ENCODE assay signal across 8 cellular contexts in genomic region chr13:51729853-51730553, GRCh38.
DNase-seq lines count a peak whose midpoint lies in the region; ATAC-seq and TF ChIP-seq lines count a peak whose summit lies in the region.

No MANE protein-coding gene starts in this region.

- CTCF ChIA-PET in WTC11 (lab: Charles Lee), result interaction anchor here (0.9 kb wide), 1 partner anchor 37 kb away, joined by 3 read pairs; no protein-coding TSS in a partner anchor
- CTCF ChIA-PET in T-cell (lab: Charles Lee), result no interaction called here

- H3K4me1 ChIP-seq in ascending aorta, result peaks cover 15 to 47% of the 10 kb centered on the region in 2 donors

- no peaks in the 10 kb centered on the region for H3K9me3 ChIP-seq in MG63
- H3K9me3 ChIP-seq in ascending aorta, result no peaks in the 10 kb centered on the region

- H3K27ac Mint-ChIP-seq in WTC11 (no peak overlapping the region), T-cell (no peak overlapping the region)

- no peaks in the 10 kb centered on the region for H3K27me3 Mint-ChIP-seq in WTC11 (ENCODE audit: low read depth)
- H3K27me3 Mint-ChIP-seq in T-cell, result no peaks in the 10 kb centered on the region

- H3K4me1 Mint-ChIP-seq in WTC11 (peaks cover 7% of the 10 kb centered on the region), T-cell (peaks cover 0 to 6% (median 4%) of the 10 kb centered on the region in 3 donors)

- POLR2A ChIA-PET in WTC11 (lab: Charles Lee), result no interaction called here
- POLR2A ChIA-PET in T-cell (lab: Charles Lee), result interaction anchor here in 1 of 2 donors (0.6 kb wide), 1 partner anchor 7 kb away, joined by 11 read pairs; no protein-coding TSS in a partner anchor

- H3K27ac ChIP-seq in ascending aorta (peak overlapping the region; percentile 84 to 93), layer of hippocampus (ENCODE audit: low read depth, low read length) (peak overlapping the region; percentile 22)

- no peak for TF ChIP-seq CTCF in ascending aorta (IDR thresholded peaks at IDR 0.05)
- TF ChIP-seq CTCF in WTC11 (IDR thresholded peaks at IDR 0.05), result no peak

- H3K4me3 Mint-ChIP-seq in WTC11 (no peak overlapping the region), T-cell (no peak overlapping the region)

- H3K36me3 Mint-ChIP-seq in WTC11 (peaks cover 8% of the 10 kb centered on the region), T-cell (peaks cover 39% of the 10 kb centered on the region)

- peak; percentile 62 for DNase-seq in MG63
- DNase-seq in ascending aorta (ENCODE audit: low spot score in 2 of 2), result peak; percentile 29 to 90
- DNase-seq in stimulated activated CD8-positive, alpha-beta memory T cell treated with anti-CD3 and anti-CD28 coated beads, Interleukin-4, amount 100 ng/mL, for 48 hours, result peak; percentile 55
- no peak for DNase-seq in WTC11 (ENCODE audit: low spot score)
- no peak for DNase-seq in HT-29 (ENCODE audit: low spot score)
- no peak for DNase-seq in T-cell
- no peak for DNase-seq in retina

- H3K4me3 ChIP-seq in MG63 (no peak overlapping the region), ascending aorta (peak overlapping the region in 1 of 2 donors; percentile 51)

- no peaks in the 10 kb centered on the region for H3K27me3 ChIP-seq in MG63
- no peaks in the 10 kb centered on the region for H3K27me3 ChIP-seq in ascending aorta
- H3K27me3 ChIP-seq in layer of hippocampus (ENCODE audit: control insufficient read depth, insufficient read depth, low read length), result no peaks in the 10 kb centered on the region

- ATAC-seq in WTC11, result no peak
- ATAC-seq in T-cell (replicated peaks in 1 of 4), result no peak

- H3K9me3 Mint-ChIP-seq in WTC11, result no peaks in the 10 kb centered on the region
- H3K9me3 Mint-ChIP-seq in T-cell, result no peaks in the 10 kb centered on the region

- intact Hi-C loops in ascending aorta (cut with DNase I), result loop anchor here (1.0 to 5.0 kb wide), 6 partner anchors 73 to 508 kb away; partner anchors contain the start of genes FAM124A and WDFY2

- H3K36me3 ChIP-seq in MG63 (no peaks in the 10 kb centered on the region; the same call in 1 of the 2 replicates), ascending aorta (no peaks in the 10 kb centered on the region)

TF ChIP-seq in WTC11, 78 proteins besides CTCF, POLR2A, EP300 and RAD21:
- TF ChIP-seq, protein P1, sequence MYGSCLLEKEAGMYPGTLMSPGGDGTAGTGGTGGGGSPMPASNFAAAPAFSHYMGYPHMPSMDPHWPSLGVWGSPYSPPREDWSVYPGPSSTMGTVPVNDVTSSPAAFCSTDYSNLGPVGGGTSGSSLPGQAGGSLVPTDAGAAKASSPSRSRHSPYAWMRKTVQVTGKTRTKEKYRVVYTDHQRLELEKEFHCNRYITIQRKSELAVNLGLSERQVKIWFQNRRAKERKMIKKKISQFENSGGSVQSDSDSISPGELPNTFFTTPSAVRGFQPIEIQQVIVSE (CRISPR knock-in tag; IDR thresholded peaks at IDR 0.05; ENCODE audit: borderline replicate concordance), result no peak
- no peak for TF ChIP-seq GABPB1 (CRISPR knock-in tag; IDR thresholded peaks at IDR 0.05)

Comparison
In these comparisons a context has a peak if more than half of its experiments do, and no peak if none do; other contexts are left out.
1. DNase-seq: peak in MG63 (single experiment), ascending aorta (2 of 2) and stimulated activated CD8-positive, alpha-beta memory T cell treated with anti-CD3 and anti-CD28 coated beads, Interleukin-4, amount 100 ng/mL, for 48 hours (single experiment); none in WTC11 (single experiment), HT-29 (single experiment), T-cell (0 of 34) and retina (single experiment).